In the genomic region with DNA sequence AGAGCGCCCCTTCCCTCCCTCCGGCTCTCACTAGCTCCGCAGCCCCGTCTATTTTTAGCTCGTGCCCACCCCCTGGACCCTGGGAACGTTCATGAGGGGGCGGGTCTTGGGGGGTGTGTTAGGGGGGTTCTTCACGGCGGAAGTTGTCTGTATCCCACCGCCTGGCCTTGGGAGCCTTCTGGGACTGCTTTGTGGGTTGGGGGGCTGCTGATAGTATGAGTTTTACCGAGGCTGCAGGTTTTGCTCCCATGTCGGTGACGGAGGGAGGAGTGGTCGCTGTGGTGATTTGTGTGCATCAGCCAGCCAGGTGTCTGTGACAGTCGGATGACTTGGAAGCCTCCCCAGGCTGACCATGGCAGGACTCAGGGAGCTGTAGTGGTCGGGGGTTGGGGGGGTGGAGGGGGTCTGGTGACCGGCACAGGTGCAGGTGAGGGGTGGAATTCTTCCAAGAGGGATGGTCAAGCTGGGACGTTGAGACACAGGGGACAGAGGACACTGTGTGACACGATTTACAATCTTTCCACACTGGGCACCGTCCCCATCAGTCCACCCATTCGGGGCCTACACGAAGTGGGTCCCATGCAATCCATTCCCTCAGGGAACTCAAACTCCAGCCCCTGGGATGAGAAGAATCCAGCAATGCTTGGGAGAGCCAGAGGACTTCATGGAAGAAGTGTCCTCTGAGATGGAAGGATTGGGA, we compare ENCODE assay signal across 9 cellular contexts. TPM values are rescaled to one million over a fixed set of nuclear protein-coding genes. Genes with fewer than 3 reads are reported as not detected.
DNase-seq lines count a peak whose midpoint lies in the region; ATAC-seq lines count a peak whose summit lies in the region.
"Had no signal": no experiment of that assay in that cellular context is flagged by ENCODE, and none has a peak within 500 bp of the region (broad histone marks: within the 10 kb centered on the region; RNA-seq: fewer than 3 reads in every experiment).

No MANE protein-coding gene starts in this region.

- H3K36me3 ChIP-seq in HUES48 (ENCODE audit: control insufficient read depth, insufficient read depth, low read length) = no peaks in the 10 kb centered on the region
- H3K36me3 ChIP-seq: adrenal gland had no signal

- H3K4me1 ChIP-seq in HUES48 (ENCODE audit: control insufficient read depth, insufficient read depth, low read length) = peaks cover 11% of the 10 kb centered on the region; the same call in 1 of the 2 replicates

- peak overlapping the region; percentile 58 for H3K4me3 ChIP-seq in HUES48 (ENCODE audit: low read depth, low read length)

- no peaks in the 10 kb centered on the region for H3K9me3 ChIP-seq in HUES48 (ENCODE audit: control insufficient read depth, insufficient read depth, low read length)
- H3K9me3 ChIP-seq: adrenal gland had no signal

- intact Hi-C loops in activated T-helper 2 cell treated with anti-CD3 and anti-CD28 coated beads, Interferon-gamma antibody, Interleukin-2, Interleukin-4, amounts not matched to agents 10 μg/mL and 5 μg/mL and 100 μg/mL, durations not matched to agents 14 hours and 24 hours and 36 hours (cut with micrococcal nuclease) = loop anchor here (2.0 kb wide), 1 partner anchor 25 kb away; a partner anchor contains a TSS

- H3K9me3 Mint-ChIP-seq in activated T-helper 2 cell treated with anti-CD3 and anti-CD28 coated beads, Interferon-gamma antibody, Interleukin-2, Interleukin-4, amounts not matched to agents 10 μg/mL and 5 μg/mL and 100 μg/mL, durations not matched to agents 14 hours and 24 hours and 36 hours = no peaks in the 10 kb centered on the region
- peaks cover under 1% of the 10 kb centered on the region for H3K9me3 Mint-ChIP-seq in stimulated activated memory B cell treated with anti-CD40 and anti-IgM and Interleukin-4, amounts not matched to agents 10 μg/mL and 1 μg/mL and 100 μg/mL, for 72 hours

- H3K27ac ChIP-seq in HUES48 (ENCODE audit: low read depth, low read length) (no peak overlapping the region), layer of hippocampus (ENCODE audit: low read depth, low read length) (peak overlapping the region; percentile 81)

- peak overlapping the region; percentile 30 for H3K4me3 Mint-ChIP-seq in activated T-helper 2 cell treated with anti-CD3 and anti-CD28 coated beads, Interferon-gamma antibody, Interleukin-2, Interleukin-4, amounts not matched to agents 10 μg/mL and 5 μg/mL and 100 μg/mL, durations not matched to agents 14 hours and 24 hours and 36 hours (ENCODE audit: low read depth)
- H3K4me3 Mint-ChIP-seq in stimulated activated memory B cell treated with anti-CD40 and anti-IgM and Interleukin-4, amounts not matched to agents 10 μg/mL and 1 μg/mL and 100 μg/mL, for 72 hours = peak overlapping the region; percentile 38

- H3K27me3 ChIP-seq in HUES48 (ENCODE audit: control insufficient read depth, insufficient read depth, low read length) (peaks cover 29% of the 10 kb centered on the region), layer of hippocampus (ENCODE audit: control insufficient read depth, insufficient read depth, low read length) (peaks cover 5% of the 10 kb centered on the region)
- H3K27me3 ChIP-seq: adrenal gland had no signal

- H3K27me3 Mint-ChIP-seq in activated T-helper 2 cell treated with anti-CD3 and anti-CD28 coated beads, Interferon-gamma antibody, Interleukin-2, Interleukin-4, amounts not matched to agents 10 μg/mL and 5 μg/mL and 100 μg/mL, durations not matched to agents 14 hours and 24 hours and 36 hours (ENCODE audit: low read depth) = peaks cover 54% of the 10 kb centered on the region
- H3K27me3 Mint-ChIP-seq in stimulated activated memory B cell treated with anti-CD40 and anti-IgM and Interleukin-4, amounts not matched to agents 10 μg/mL and 1 μg/mL and 100 μg/mL, for 72 hours = peaks cover 46% of the 10 kb centered on the region

- no peak overlapping the region for H3K9ac ChIP-seq in HUES48 (ENCODE audit: low read depth, low read length)

- DNase-seq in activated T-helper 2 cell treated with anti-CD3 and anti-CD28 coated beads, Interferon-gamma antibody, Interleukin-2, Interleukin-4, amounts not matched to agents 10 μg/mL and 5 μg/mL and 100 μg/mL, durations not matched to agents 14 hours and 24 hours and 36 hours (ENCODE audit: low spot score) = no peak
- DNase-seq in NCI-H1417 (lab: John Stamatoyannopoulos, UW) (no peak), middle frontal gyrus (ENCODE audit: extremely low spot score, low spot score) (no peak)
- DNase-seq: T1000 had no signal

- no peak overlapping the region for H3K27ac Mint-ChIP-seq in activated T-helper 2 cell treated with anti-CD3 and anti-CD28 coated beads, Interferon-gamma antibody, Interleukin-2, Interleukin-4, amounts not matched to agents 10 μg/mL and 5 μg/mL and 100 μg/mL, durations not matched to agents 14 hours and 24 hours and 36 hours
- H3K27ac Mint-ChIP-seq in stimulated activated memory B cell treated with anti-CD40 and anti-IgM and Interleukin-4, amounts not matched to agents 10 μg/mL and 1 μg/mL and 100 μg/mL, for 72 hours = no peak overlapping the region

- H3K4me1 Mint-ChIP-seq in activated T-helper 2 cell treated with anti-CD3 and anti-CD28 coated beads, Interferon-gamma antibody, Interleukin-2, Interleukin-4, amounts not matched to agents 10 μg/mL and 5 μg/mL and 100 μg/mL, durations not matched to agents 14 hours and 24 hours and 36 hours (ENCODE audit: low read depth) = peaks cover 12% of the 10 kb centered on the region
- peaks cover 39% of the 10 kb centered on the region for H3K4me1 Mint-ChIP-seq in stimulated activated memory B cell treated with anti-CD40 and anti-IgM and Interleukin-4, amounts not matched to agents 10 μg/mL and 1 μg/mL and 100 μg/mL, for 72 hours

- H3K36me3 Mint-ChIP-seq in activated T-helper 2 cell treated with anti-CD3 and anti-CD28 coated beads, Interferon-gamma antibody, Interleukin-2, Interleukin-4, amounts not matched to agents 10 μg/mL and 5 μg/mL and 100 μg/mL, durations not matched to agents 14 hours and 24 hours and 36 hours (ENCODE audit: low read depth) = no peaks in the 10 kb centered on the region
- H3K36me3 Mint-ChIP-seq in stimulated activated memory B cell treated with anti-CD40 and anti-IgM and Interleukin-4, amounts not matched to agents 10 μg/mL and 1 μg/mL and 100 μg/mL, for 72 hours = peaks cover 2% of the 10 kb centered on the region

- no peak for ATAC-seq in stimulated activated memory B cell treated with anti-CD40 and anti-IgM and Interleukin-4, amounts not matched to agents 10 μg/mL and 1 μg/mL and 100 μg/mL, for 72 hours
- no peak for ATAC-seq in GM18858 (IDR thresholded peaks at IDR 0.05; ENCODE audit: unreplicated experiment)

RNA-seq across cellular contexts. Expression of a gene that starts 1.4 kb away (rescaled TPM):
- total RNA-seq in activated T-helper 2 cell treated with anti-CD3 and anti-CD28 coated beads, Interferon-gamma antibody, Interleukin-2, Interleukin-4, amounts not matched to agents 10 μg/mL and 5 μg/mL and 100 μg/mL, durations not matched to agents 14 hours and 24 hours and 36 hours = 0.32 and 0.37 TPM in 2 replicates

RNA-seq across cellular contexts. Expression of a gene that starts 22.2 kb away (rescaled TPM):
- total RNA-seq in activated T-helper 2 cell treated with anti-CD3 and anti-CD28 coated beads, Interferon-gamma antibody, Interleukin-2, Interleukin-4, amounts not matched to agents 10 μg/mL and 5 μg/mL and 100 μg/mL, durations not matched to agents 14 hours and 24 hours and 36 hours = 0.46 TPM in 1 of 2 replicates, not detected in the other

RNA-seq across cellular contexts. Expression of a gene that starts 24.5 kb away (rescaled TPM):
- total RNA-seq in activated T-helper 2 cell treated with anti-CD3 and anti-CD28 coated beads, Interferon-gamma antibody, Interleukin-2, Interleukin-4, amounts not matched to agents 10 μg/mL and 5 μg/mL and 100 μg/mL, durations not matched to agents 14 hours and 24 hours and 36 hours = 25.4 and 27.9 TPM in 2 replicates

RNA-seq across cellular contexts. Expression of a gene that starts 35.2 kb away (rescaled TPM):
- total RNA-seq in activated T-helper 2 cell treated with anti-CD3 and anti-CD28 coated beads, Interferon-gamma antibody, Interleukin-2, Interleukin-4, amounts not matched to agents 10 μg/mL and 5 μg/mL and 100 μg/mL, durations not matched to agents 14 hours and 24 hours and 36 hours = 165 and 174 TPM in 2 replicates

RNA-seq across cellular contexts. Expression of a gene that starts 36.2 kb away (rescaled TPM):
- 33.2 and 34.5 TPM in 2 replicates for total RNA-seq in activated T-helper 2 cell treated with anti-CD3 and anti-CD28 coated beads, Interferon-gamma antibody, Interleukin-2, Interleukin-4, amounts not matched to agents 10 μg/mL and 5 μg/mL and 100 μg/mL, durations not matched to agents 14 hours and 24 hours and 36 hours
